ENCODE assay signal across 1 cellular context in the genomic region with DNA sequence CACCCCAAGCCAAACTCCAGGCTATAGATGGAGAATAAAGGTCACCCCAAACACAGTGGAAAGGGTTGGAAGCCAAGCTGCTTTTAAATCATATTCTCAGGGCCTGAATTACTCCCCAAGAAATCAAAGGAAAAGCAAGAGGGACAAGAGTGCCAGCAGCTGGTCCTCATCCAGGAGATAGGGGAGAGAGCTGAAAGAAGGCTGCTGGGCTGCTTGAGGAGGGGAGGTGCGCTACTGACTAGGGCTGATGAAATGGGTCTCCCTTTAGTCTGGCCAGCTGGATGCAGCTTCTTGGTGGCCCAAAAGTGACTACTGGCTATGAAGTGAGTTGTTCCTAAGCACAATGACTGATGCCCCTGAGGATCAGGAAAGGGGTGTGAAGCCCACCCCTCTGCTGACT.
TF ChIP-seq lines count a peak whose summit lies in the region.

No MANE protein-coding gene starts in this region.

TF ChIP-seq in H1, 55 proteins besides CTCF, POLR2A, EP300 and RAD21:
- no peak for TF ChIP-seq CBX5 (IDR thresholded peaks at IDR 0.05; ENCODE audit: low read depth, low read length)
